ENCODE assay signal across 9 cellular contexts in genomic region chr12:10130042-10130441, GRCh38. TPM values are rescaled to one million over a fixed set of nuclear protein-coding genes. Genes with fewer than 3 reads are reported as not detected.
A peak's percentile ranks its signal among the peaks of the same experiment; 100 is the strongest.
DNase-seq lines count a peak whose midpoint lies in the region; ATAC-seq and TF ChIP-seq lines count a peak whose summit lies in the region.
"Had no signal": no experiment of that assay in that cellular context is flagged by ENCODE, and none has a peak within 500 bp of the region (broad histone marks: within the 10 kb centered on the region; RNA-seq: fewer than 3 reads in every experiment).

Gene CLEC7A, minus strand, starts transcription at chr12:10130199. Its CDS starts 117 bp downstream, at chr12:10130082.

- peaks cover 8% of the 10 kb centered on the region for H3K4me1 ChIP-seq in mammary epithelial cell (ENCODE audit: insufficient read depth, low read length)

- ATAC-seq in HG03354 (IDR thresholded peaks at IDR 0.05; ENCODE audit: poor library complexity, severe bottlenecking, unreplicated experiment) (peak; percentile 91), HG03442 (IDR thresholded peaks at IDR 0.05; ENCODE audit: unreplicated experiment) (no peak)
- ATAC-seq in stimulated activated naive CD8-positive, alpha-beta T cell treated with anti-CD3 and anti-CD28 coated beads, Interleukin-15, Interleukin-2, amounts not matched to agents 100 U/mL and 50 U/mL, for 24 hours = peak; percentile 85

- H4K20me1 ChIP-seq in mammary epithelial cell (ENCODE audit: insufficient read depth, low read length) = no peaks in the 10 kb centered on the region

- 10% methylated on average over 1 of the region's 1 CpG for WGBS in mammary epithelial cell (ENCODE audit: low coverage, missing lambda C conversion rate)

- intact Hi-C loops in mammary epithelial cell (cut with micrococcal nuclease) = no loop called here

- H3K27ac ChIP-seq in mammary epithelial cell (ENCODE audit: insufficient read depth, low read depth, low read length) = no peak within 1 kb of the TSS

- no TSS peak for BruUV-seq in mammary epithelial cell (replicated peaks; lab: Mats Ljungman, UMichigan)

- H3K27ac Mint-ChIP-seq in activated T-cell treated with anti-CD3 and anti-CD28 coated beads, Interleukin-2, amount 50 U/mL, for 24 hours = peak within 1 kb of the TSS; percentile 61

- no peaks in the 10 kb centered on the region for H3K36me3 ChIP-seq in mammary epithelial cell (ENCODE audit: insufficient read depth, low read length)
- H3K36me3 ChIP-seq in H7 (replicated peaks; ENCODE audit: control insufficient read depth, insufficient read depth, low read length) = no peaks in the 10 kb centered on the region

- H3K79me2 ChIP-seq in mammary epithelial cell (ENCODE audit: insufficient read depth, low read length) = no peaks in the 10 kb centered on the region

- no peaks in the 10 kb centered on the region for H3K9me3 Mint-ChIP-seq in activated T-cell treated with anti-CD3 and anti-CD28 coated beads, Interleukin-2, amount 50 U/mL, for 24 hours

- peaks cover 20% of the 10 kb centered on the region for H3K27me3 Mint-ChIP-seq in activated T-cell treated with anti-CD3 and anti-CD28 coated beads, Interleukin-2, amount 50 U/mL, for 24 hours

- H3K4me2 ChIP-seq in mammary epithelial cell (ENCODE audit: insufficient read depth, low read depth, low read length) = no peak within 1 kb of the TSS

- H3K36me3 Mint-ChIP-seq in activated T-cell treated with anti-CD3 and anti-CD28 coated beads, Interleukin-2, amount 50 U/mL, for 24 hours (ENCODE audit: low read depth) = no peaks in the 10 kb centered on the region

- H3K4me3 Mint-ChIP-seq in activated T-cell treated with anti-CD3 and anti-CD28 coated beads, Interleukin-2, amount 50 U/mL, for 24 hours = peak within 1 kb of the TSS; percentile 6

- no peaks in the 10 kb centered on the region for H3K9me3 ChIP-seq in mammary epithelial cell (replicated peaks; ENCODE audit: insufficient read depth, low read length)

- no peak for DNase-seq in activated T-cell treated with anti-CD3 and anti-CD28 coated beads, Interleukin-2, amount 50 U/mL, for 24 hours
- DNase-seq in activated T-cell treated with anti-CD3 and anti-CD28 coated beads for 4 hours (no peak), mammary epithelial cell (peak; percentile 52), H7 (no peak), glomerular visceral epithelial cell (ENCODE audit: extremely low spot score) (no peak)
- DNase-seq in stimulated activated naive CD8-positive, alpha-beta T cell treated with anti-CD3 and anti-CD28 coated beads, Interleukin-15, Interleukin-2, amounts not matched to agents 100 U/mL and 50 U/mL, for 24 hours = no peak

- peak within 1 kb of the TSS; percentile 33 for H2AFZ ChIP-seq in mammary epithelial cell (ENCODE audit: low read depth, low read length)

- H3K4me1 Mint-ChIP-seq in activated T-cell treated with anti-CD3 and anti-CD28 coated beads, Interleukin-2, amount 50 U/mL, for 24 hours (ENCODE audit: low read depth) = peaks cover 22% of the 10 kb centered on the region

- dilution Hi-C loops in mammary epithelial cell (cut with HindIII; ENCODE audit: low sequenced_read_pairs) = no loop called here

- H3K9ac ChIP-seq in mammary epithelial cell (ENCODE audit: insufficient read depth, low read length) = no peak within 1 kb of the TSS

- no peak for TF ChIP-seq CTCF in mammary epithelial cell (conservative IDR thresholded peaks at IDR 0.05 in 1 of 2, IDR thresholded peaks at IDR 0.05 in 1 of 2; ENCODE audit: extremely low read depth in 1 of 2, insufficient read depth in 1 of 2, low read depth in 1 of 2, low read length in 2 of 2)

- in situ Hi-C loops in mammary epithelial cell (cut with MboI; ENCODE audit: low sequenced_read_pairs in 2 of 2) = loop anchor here in 1 of 2 donors (25.0 kb wide), 1 partner anchor 318 kb away; no protein-coding TSS in a partner anchor

- H3K4me3 ChIP-seq in mammary epithelial cell (replicated peaks in 1 of 3; ENCODE audit: insufficient read depth in 1 of 3, low read depth in 2 of 3, low read length in 3 of 3) (no peak within 1 kb of the TSS), H7 (ENCODE audit: insufficient read depth, low read depth, low read length) (no peak within 1 kb of the TSS)

- CTCF ChIA-PET in mammary epithelial cell (lab: Charles Lee; ENCODE audit: low non-redundant PET) = no interaction called here

- H3K27me3 ChIP-seq in mammary epithelial cell (ENCODE audit: insufficient read depth, low read length) = no peaks in the 10 kb centered on the region
- no peaks in the 10 kb centered on the region for H3K27me3 ChIP-seq in H7 (ENCODE audit: control insufficient read depth, insufficient read depth, low read length)

RNA-seq across cellular contexts. Expression of gene CLEC7A, which starts in this region (rescaled TPM):
- not detected for total RNA-seq in mammary epithelial cell
- 0.02 TPM for polyA plus RNA-seq in mammary epithelial cell
- not detected for polyA minus RNA-seq in mammary epithelial cell
- 0.07 TPM in 2 replicates for total RNA-seq in H7 (2014; rRNA removed; shearing (Covaris generic))
- polyA plus RNA-seq: BJ had no signal

Comparison
In these comparisons a context has a peak if more than half of its experiments do, and no peak if none do; other contexts are left out.
1. Peak in DNase-seq in mammary epithelial cell; RNA of the gene not detected or under 1 TPM.